In the genomic region with DNA sequence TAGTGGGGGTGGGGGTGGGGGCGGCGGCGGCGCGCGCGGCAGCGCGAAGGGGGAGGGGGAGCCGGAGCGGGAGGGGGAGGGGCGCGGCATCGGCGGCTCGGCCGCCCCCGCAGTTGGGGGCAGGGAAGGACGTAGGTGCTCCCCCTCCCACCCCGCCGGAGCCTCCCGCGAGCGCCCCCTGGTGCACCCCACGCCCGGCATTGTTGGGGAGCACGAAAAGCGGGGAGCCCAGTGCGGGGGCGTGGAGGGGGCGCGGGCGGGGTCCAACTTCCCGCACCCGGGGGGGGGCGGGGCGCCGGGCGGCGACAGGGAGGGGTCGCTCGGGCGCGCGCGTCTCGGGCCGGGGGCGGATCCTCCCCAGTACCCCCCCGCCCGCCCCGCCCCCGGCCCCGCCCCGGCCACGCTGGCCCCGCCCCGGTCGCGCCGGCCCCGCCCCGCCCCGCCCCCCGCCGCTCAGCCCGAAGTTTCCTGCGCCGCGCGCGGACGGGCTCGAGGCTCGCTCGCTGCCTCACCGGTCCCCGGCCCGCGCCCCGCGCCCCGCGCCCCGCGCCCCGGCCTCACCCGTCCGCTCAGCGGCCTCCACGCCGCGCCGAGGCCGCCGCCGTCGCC, we compare ENCODE assay signal across 8 cellular contexts. TPM values are rescaled to one million over a fixed set of nuclear protein-coding genes. Genes with fewer than 3 reads are reported as not detected.
DNase-seq lines count a peak whose midpoint lies in the region; ATAC-seq, FAIRE-seq and TF ChIP-seq lines count a peak whose summit lies in the region.

TSS of gene CACNA1H (plus strand) at position 456 of the 609 bp plus-strand sequence. CDS start 632 bp downstream, outside the sequence.

- POLR2A ChIA-PET in WTC11 (lab: Charles Lee): interaction anchor here (0.6 to 1.1 kb wide), 2 partner anchors 18 to 139 kb away, joined by 3 read pairs; no protein-coding TSS in a partner anchor
- POLR2A ChIA-PET in naive thymus-derived CD8-positive, alpha-beta T cell (lab: Charles Lee): no interaction called here

- CTCF ChIA-PET in WTC11 (lab: Charles Lee): interaction anchor here (1.0 kb wide), 1 partner anchor 41 kb away, joined by 4 read pairs; no protein-coding TSS in a partner anchor

- FAIRE-seq in D721Med (lab: Jason Lieb, UNC): no peak

- no peak for TF ChIP-seq CTCF in D721Med (IDR thresholded peaks at IDR 0.05; ENCODE audit: insufficient read depth, missing control alignments)
- peak; percentile 23; the same call in 1 of the 2 replicates for TF ChIP-seq CTCF in WTC11 (IDR thresholded peaks at IDR 0.05)

- peaks cover 10% of the 10 kb centered on the region; the same call in 1 of the 2 replicates for H3K4me1 Mint-ChIP-seq in WTC11
- peaks cover 0 to 9% (median 3%) of the 10 kb centered on the region in 4 donors for H3K4me1 Mint-ChIP-seq in naive thymus-derived CD8-positive, alpha-beta T cell
- H3K4me1 Mint-ChIP-seq in stimulated activated naive B cell treated with anti-CD40 and anti-IgM and Interleukin-4, amounts not matched to agents 10 μg/mL and 1 μg/mL and 100 μg/mL, for 72 hours: peaks cover 0 to 4% of the 10 kb centered on the region in 2 donors

- H3K27ac Mint-ChIP-seq in WTC11: no peak within 1 kb of the TSS
- peak within 1 kb of the TSS in 2 of 10 donors; percentile 56 to 59 for H3K27ac Mint-ChIP-seq in naive thymus-derived CD8-positive, alpha-beta T cell
- no peak within 1 kb of the TSS for H3K27ac Mint-ChIP-seq in stimulated activated naive B cell treated with anti-CD40 and anti-IgM and Interleukin-4, amounts not matched to agents 10 μg/mL and 1 μg/mL and 100 μg/mL, for 72 hours

- no peaks in the 10 kb centered on the region for H3K9me3 Mint-ChIP-seq in WTC11
- peaks cover 0 to 2% (median 0%) of the 10 kb centered on the region in 9 donors for H3K9me3 Mint-ChIP-seq in naive thymus-derived CD8-positive, alpha-beta T cell
- H3K9me3 Mint-ChIP-seq in stimulated activated naive B cell treated with anti-CD40 and anti-IgM and Interleukin-4, amounts not matched to agents 10 μg/mL and 1 μg/mL and 100 μg/mL, for 72 hours: peaks cover 0 to 1% of the 10 kb centered on the region in 2 donors

- H3K36me3 Mint-ChIP-seq in WTC11: no peaks in the 10 kb centered on the region
- H3K36me3 Mint-ChIP-seq in naive thymus-derived CD8-positive, alpha-beta T cell: no peaks in the 10 kb centered on the region
- no peaks in the 10 kb centered on the region for H3K36me3 Mint-ChIP-seq in stimulated activated naive B cell treated with anti-CD40 and anti-IgM and Interleukin-4, amounts not matched to agents 10 μg/mL and 1 μg/mL and 100 μg/mL, for 72 hours

- peak; percentile 83 for DNase-seq in D721Med (ENCODE audit: insufficient read length, low spot score)
- peak; percentile 63 for DNase-seq in WTC11 (ENCODE audit: low spot score)
- no peak for DNase-seq in cerebellum (ENCODE audit: low spot score)
- peak; percentile 48 to 82 (median 72) for DNase-seq in naive thymus-derived CD8-positive, alpha-beta T cell
- no peak for DNase-seq in stimulated activated naive B cell treated with anti-CD40 and anti-IgM and Interleukin-4, amounts not matched to agents 10 μg/mL and 1 μg/mL and 100 μg/mL, for 72 hours
- DNase-seq in NOMO-1 treated with dmso at 0.1 percent for 144 hours (lab: John Stamatoyannopoulos, UW; ENCODE audit: unreplicated experiment): no peak
- no peak for DNase-seq in NCI-H2081 (lab: John Stamatoyannopoulos, UW)

- ATAC-seq in WTC11 (peak; percentile 19), GM21723 (IDR thresholded peaks at IDR 0.05; ENCODE audit: unreplicated experiment) (no peak)
- ATAC-seq in naive thymus-derived CD8-positive, alpha-beta T cell: peak; percentile 68 to 78
- peak; percentile 57 to 58 for ATAC-seq in stimulated activated naive B cell treated with anti-CD40 and anti-IgM and Interleukin-4, amounts not matched to agents 10 μg/mL and 1 μg/mL and 100 μg/mL, for 72 hours (replicated peaks)

- H3K4me3 Mint-ChIP-seq in WTC11: peak within 1 kb of the TSS; percentile 65
- H3K4me3 Mint-ChIP-seq in naive thymus-derived CD8-positive, alpha-beta T cell: peak within 1 kb of the TSS; percentile 39 to 84 (median 62)
- peak within 1 kb of the TSS; percentile 67 to 76 for H3K4me3 Mint-ChIP-seq in stimulated activated naive B cell treated with anti-CD40 and anti-IgM and Interleukin-4, amounts not matched to agents 10 μg/mL and 1 μg/mL and 100 μg/mL, for 72 hours

- no peaks in the 10 kb centered on the region for H3K27me3 Mint-ChIP-seq in WTC11 (ENCODE audit: low read depth)
- H3K27me3 Mint-ChIP-seq in naive thymus-derived CD8-positive, alpha-beta T cell: peaks cover 0 to 15% (median 4%) of the 10 kb centered on the region in 5 donors
- peaks cover 13 to 34% of the 10 kb centered on the region in 2 donors for H3K27me3 Mint-ChIP-seq in stimulated activated naive B cell treated with anti-CD40 and anti-IgM and Interleukin-4, amounts not matched to agents 10 μg/mL and 1 μg/mL and 100 μg/mL, for 72 hours

TF ChIP-seq in WTC11, 78 proteins besides CTCF, POLR2A, EP300 and RAD21 (continues in another document):
- TF ChIP-seq NR1H2 (CRISPR knock-in tag; IDR thresholded peaks at IDR 0.05) (no peak), ATF2 (CRISPR knock-in tag; IDR thresholded peaks at IDR 0.05; ENCODE audit: borderline replicate concordance, low read depth) (no peak), TEAD1 (CRISPR knock-in tag; IDR thresholded peaks at IDR 0.05) (no peak), SOX15 (CRISPR knock-in tag; IDR thresholded peaks at IDR 0.05) (no peak), NFATC4 (CRISPR knock-in tag; IDR thresholded peaks at IDR 0.05) (no peak), FOXJ3 (CRISPR knock-in tag; IDR thresholded peaks at IDR 0.05; ENCODE audit: borderline replicate concordance) (no peak), ZNF317 (CRISPR knock-in tag; IDR thresholded peaks at IDR 0.05; ENCODE audit: borderline replicate concordance, low read depth) (no peak), IRF2 (CRISPR knock-in tag; IDR thresholded peaks at IDR 0.05; ENCODE audit: borderline replicate concordance, low read depth) (no peak), GABPB1 (CRISPR knock-in tag; IDR thresholded peaks at IDR 0.05) (no peak), ZNF121 (CRISPR knock-in tag; IDR thresholded peaks at IDR 0.05) (no peak), ZNF263 (CRISPR knock-in tag; IDR thresholded peaks at IDR 0.05; ENCODE audit: low read depth) (no peak), ELF4 (CRISPR knock-in tag; IDR thresholded peaks at IDR 0.05; ENCODE audit: low read depth) (no peak), ZNF138 (CRISPR knock-in tag; conservative IDR thresholded peaks at IDR 0.05) (no peak), FOXK1 (CRISPR knock-in tag; IDR thresholded peaks at IDR 0.05) (no peak)
- TF ChIP-seq, protein P1, sequence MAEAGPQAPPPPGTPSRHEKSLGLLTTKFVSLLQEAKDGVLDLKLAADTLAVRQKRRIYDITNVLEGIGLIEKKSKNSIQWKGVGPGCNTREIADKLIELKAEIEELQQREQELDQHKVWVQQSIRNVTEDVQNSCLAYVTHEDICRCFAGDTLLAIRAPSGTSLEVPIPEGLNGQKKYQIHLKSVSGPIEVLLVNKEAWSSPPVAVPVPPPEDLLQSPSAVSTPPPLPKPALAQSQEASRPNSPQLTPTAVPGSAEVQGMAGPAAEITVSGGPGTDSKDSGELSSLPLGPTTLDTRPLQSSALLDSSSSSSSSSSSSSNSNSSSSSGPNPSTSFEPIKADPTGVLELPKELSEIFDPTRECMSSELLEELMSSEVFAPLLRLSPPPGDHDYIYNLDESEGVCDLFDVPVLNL (CRISPR knock-in tag; IDR thresholded peaks at IDR 0.05; ENCODE audit: borderline replicate concordance, low read depth): no peak
- TF ChIP-seq, protein P2, sequence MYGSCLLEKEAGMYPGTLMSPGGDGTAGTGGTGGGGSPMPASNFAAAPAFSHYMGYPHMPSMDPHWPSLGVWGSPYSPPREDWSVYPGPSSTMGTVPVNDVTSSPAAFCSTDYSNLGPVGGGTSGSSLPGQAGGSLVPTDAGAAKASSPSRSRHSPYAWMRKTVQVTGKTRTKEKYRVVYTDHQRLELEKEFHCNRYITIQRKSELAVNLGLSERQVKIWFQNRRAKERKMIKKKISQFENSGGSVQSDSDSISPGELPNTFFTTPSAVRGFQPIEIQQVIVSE (CRISPR knock-in tag; IDR thresholded peaks at IDR 0.05; ENCODE audit: borderline replicate concordance): no peak
- TF ChIP-seq, protein P3, sequence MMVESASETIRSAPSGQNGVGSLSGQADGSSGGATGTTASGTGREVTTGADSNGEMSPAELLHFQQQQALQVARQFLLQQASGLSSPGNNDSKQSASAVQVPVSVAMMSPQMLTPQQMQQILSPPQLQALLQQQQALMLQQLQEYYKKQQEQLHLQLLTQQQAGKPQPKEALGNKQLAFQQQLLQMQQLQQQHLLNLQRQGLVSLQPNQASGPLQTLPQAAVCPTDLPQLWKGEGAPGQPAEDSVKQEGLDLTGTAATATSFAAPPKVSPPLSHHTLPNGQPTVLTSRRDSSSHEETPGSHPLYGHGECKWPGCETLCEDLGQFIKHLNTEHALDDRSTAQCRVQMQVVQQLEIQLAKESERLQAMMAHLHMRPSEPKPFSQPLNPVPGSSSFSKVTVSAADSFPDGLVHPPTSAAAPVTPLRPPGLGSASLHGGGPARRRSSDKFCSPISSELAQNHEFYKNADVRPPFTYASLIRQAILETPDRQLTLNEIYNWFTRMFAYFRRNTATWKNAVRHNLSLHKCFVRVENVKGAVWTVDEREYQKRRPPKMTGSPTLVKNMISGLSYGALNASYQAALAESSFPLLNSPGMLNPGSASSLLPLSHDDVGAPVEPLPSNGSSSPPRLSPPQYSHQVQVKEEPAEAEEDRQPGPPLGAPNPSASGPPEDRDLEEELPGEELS (CRISPR knock-in tag; IDR thresholded peaks at IDR 0.05): no peak
- TF ChIP-seq, protein P4, sequence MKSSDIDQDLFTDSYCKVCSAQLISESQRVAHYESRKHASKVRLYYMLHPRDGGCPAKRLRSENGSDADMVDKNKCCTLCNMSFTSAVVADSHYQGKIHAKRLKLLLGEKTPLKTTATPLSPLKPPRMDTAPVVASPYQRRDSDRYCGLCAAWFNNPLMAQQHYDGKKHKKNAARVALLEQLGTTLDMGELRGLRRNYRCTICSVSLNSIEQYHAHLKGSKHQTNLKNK (CRISPR knock-in tag; IDR thresholded peaks at IDR 0.05): no peak

RNA-seq across cellular contexts. Expression of gene CACNA1H, which starts in this region (rescaled TPM):
- total RNA-seq in WTC11 (2021): 38.0 to 46.9 TPM (median 46.4 TPM) in 3 replicates
- 19.9 TPM for total RNA-seq in cerebellum
- total RNA-seq in naive thymus-derived CD8-positive, alpha-beta T cell: 1 to 10 TPM; 2.3 to 2.7 TPM
- 1 to 10 TPM in 1 of 3 donors, under 1 TPM in 2; 0.03 to 1.8 (median 0.95) TPM for polyA plus RNA-seq in naive thymus-derived CD8-positive, alpha-beta T cell

Comparison
In these comparisons a context has a peak if more than half of its experiments do, and no peak if none do; other contexts are left out.
1. DNase-seq: peak in D721Med (single experiment), WTC11 (single experiment) and naive thymus-derived CD8-positive, alpha-beta T cell (10 of 10); none in cerebellum (single experiment), stimulated activated naive B cell treated with anti-CD40 and anti-IgM and Interleukin-4, amounts not matched to agents 10 μg/mL and 1 μg/mL and 100 μg/mL, for 72 hours (single experiment), NOMO-1 treated with dmso at 0.1 percent for 144 hours (single experiment) and NCI-H2081 (0 of 2).
2. Peak in every context shown above with its lines, with median percentiles within 50 percentile points of each other: H3K4me3 Mint-ChIP-seq.